In genomic region chr6:89360415-89360999, GRCh38 we compare ENCODE assay signal across 9 cellular contexts. TPM values are rescaled to one million over a fixed set of nuclear protein-coding genes. Genes with fewer than 3 reads are reported as not detected.
DNase-seq lines count a peak whose midpoint lies in the region; ATAC-seq, FAIRE-seq and TF ChIP-seq lines count a peak whose summit lies in the region.
"Had no signal": no experiment of that assay in that cellular context is flagged by ENCODE, and none has a peak within 500 bp of the region (broad histone marks: within the 10 kb centered on the region; RNA-seq: fewer than 3 reads in every experiment).

No MANE protein-coding gene starts in this region.

- H3K36me3 ChIP-seq in GM12878 (ENCODE audit: control insufficient read depth in 2 of 2, insufficient read depth in 2 of 2, low read length in 1 of 2) = no peaks in the 10 kb centered on the region
- no peaks in the 10 kb centered on the region for H3K36me3 ChIP-seq in gastrocnemius medialis
- H3K36me3 ChIP-seq in esophagus muscularis mucosa = no peaks in the 10 kb centered on the region

- peak; percentile 16 for ATAC-seq in GM19468 (IDR thresholded peaks at IDR 0.05; ENCODE audit: extremely low read depth, unreplicated experiment)
- ATAC-seq in HG03457 (IDR thresholded peaks at IDR 0.05; ENCODE audit: unreplicated experiment) = peak; percentile 39
- peak; percentile 77 for ATAC-seq in GM12878
- ATAC-seq in gastrocnemius medialis = no peak

- in situ Hi-C loops in GM12878 (cut with MboI) (no loop called here), gastrocnemius medialis (cut with MboI; ENCODE audit: low sequenced_read_pairs in 4 of 4) (loop anchor here in 3 of 4 donors (10.0 to 25.0 kb wide), 3 partner anchors 244 to 373 kb away; partner anchors contain the start of gene PNRC1 (in 1 of the 3))

- H3K9ac ChIP-seq in GM12878 (ENCODE audit: control insufficient read depth, insufficient read depth, low read length) = peak overlapping the region; percentile 35

- H3K4me1 ChIP-seq in GM12878 (ENCODE audit: control insufficient read depth, insufficient read depth, low read length) (peaks cover 64% of the 10 kb centered on the region), gastrocnemius medialis (peaks cover 0 to 4% of the 10 kb centered on the region in 2 donors), esophagus muscularis mucosa (no peaks in the 10 kb centered on the region)

- no peak for TF ChIP-seq RAD21 in GM12878 (IDR thresholded peaks at IDR 0.05; ENCODE audit: insufficient read depth, low read depth, low read length)

- 30% methylated on average over 2 of the region's 2 CpGs for WGBS in GM12878 (ENCODE audit: insufficient coverage, insufficient replicate concordance, low lambda C conversion rate, missing lambda C conversion rate)
- 96% methylated on average over 2 of the region's 2 CpGs for WGBS in esophagus muscularis mucosa

- TF ChIP-seq EP300 in GM12878 (IDR thresholded peaks at IDR 0.05; ENCODE audit: borderline replicate concordance in 1 of 2, control insufficient read depth in 1 of 2, low read depth in 2 of 2, low read length in 2 of 2) = peak; percentile 26 to 80; a peak in 2 of 4 replicates
- no peak for TF ChIP-seq EP300 in esophagus muscularis mucosa (IDR thresholded peaks at IDR 0.05)

- H4K20me1 ChIP-seq in GM12878 (ENCODE audit: control insufficient read depth, insufficient read depth) = no peaks in the 10 kb centered on the region

- no peak for TF ChIP-seq CTCF in GM12878 (IDR thresholded peaks at IDR 0.05 in 2 of 3, conservative IDR thresholded peaks at IDR 0.05 in 1 of 3; ENCODE audit: control insufficient read depth in 2 of 3, extremely low read depth in 1 of 3, insufficient read depth in 1 of 3, low read depth in 3 of 3, low read length in 3 of 3)
- no peak for TF ChIP-seq CTCF in gastrocnemius medialis (IDR thresholded peaks at IDR 0.05 in 4 of 5, conservative IDR thresholded peaks at IDR 0.05 in 1 of 5)
- TF ChIP-seq CTCF in RWPE1 (conservative IDR thresholded peaks at IDR 0.05; ENCODE audit: low read depth) = no peak
- no peak for TF ChIP-seq CTCF in esophagus muscularis mucosa (IDR thresholded peaks at IDR 0.05)

- POLR2A ChIA-PET in GM12878 (lab: Charles Lee) (interaction anchor here (1.0 to 3.7 kb wide), 6 partner anchors 11 to 280 kb away, joined by 3 to 51 read pairs (median 4); partner anchors contain the start of genes LYRM2 and PNRC1), RWPE1 (lab: Yijun Ruan, JAX; ENCODE audit: low non-redundant PET) (no interaction called here)

- H3K4me2 ChIP-seq in GM12878 (ENCODE audit: control insufficient read depth, insufficient read depth) = peak overlapping the region; percentile 77

- peak; percentile 89 for DNase-seq in EH (ENCODE audit: low read depth)
- no peak for DNase-seq in GM12878 (ENCODE audit: low read depth, low spot score)
- DNase-seq in gastrocnemius medialis = no peak
- DNase-seq in NCI-H345 (lab: John Stamatoyannopoulos, UW) = no peak
- DNase-seq in RWPE1 (ENCODE audit: low spot score) = no peak
- DNase-seq in esophagus muscularis mucosa (ENCODE audit: extremely low spot score) = no peak
- DNase-seq: stimulated activated CD4-positive, alpha-beta T cell treated with anti-CD3 and anti-CD28 coated beads, Interleukin-1b, Interleukin-23, amount 100 ng/mL, for 48 hours had no signal

- BruUV-seq in GM12878 (replicated peaks; lab: Mats Ljungman, UMichigan) = no TSS peak

- CTCF ChIA-PET in GM12878 (lab: Yijun Ruan, JAX) = interaction anchor here (1.0 to 11.4 kb wide), 5 partner anchors 8 to 249 kb away, joined by 3 to 260 read pairs (median 9); partner anchors contain the start of gene UBE2J1
- CTCF ChIA-PET in RWPE1 (lab: Yijun Ruan, JAX) = interaction anchor here (0.7 to 1.6 kb wide), 2 partner anchors 12 to 75 kb away, joined by 3 to 4 read pairs; no protein-coding TSS in a partner anchor

- H2AFZ ChIP-seq in GM12878 (ENCODE audit: control insufficient read depth, low read depth, low read length) = peak overlapping the region; percentile 74

- TF ChIP-seq POLR2A in GM12878 (IDR thresholded peaks at IDR 0.05; ENCODE audit: low read depth, low read length) (no peak), gastrocnemius medialis (IDR thresholded peaks at IDR 0.05) (no peak), esophagus muscularis mucosa (IDR thresholded peaks at IDR 0.05; ENCODE audit: low read depth) (no peak)

- H3K27me3 ChIP-seq in GM12878 (replicated peaks in 1 of 2; ENCODE audit: control insufficient read depth in 2 of 2, insufficient read depth in 2 of 2, low read length in 1 of 2) = no peaks in the 10 kb centered on the region
- no peaks in the 10 kb centered on the region for H3K27me3 ChIP-seq in gastrocnemius medialis
- H3K27me3 ChIP-seq in esophagus muscularis mucosa = no peaks in the 10 kb centered on the region

- H3K4me3 ChIP-seq in GM12878 (peak overlapping the region; percentile 10; the same call in 1 of the 2 replicates), gastrocnemius medialis (no peak overlapping the region), esophagus muscularis mucosa (no peak overlapping the region)

- intact Hi-C loops in GM12878 (cut with micrococcal nuclease; ENCODE audit: unreplicated experiment) = no loop called here
- intact Hi-C loops in gastrocnemius medialis (cut with DNase I; ENCODE audit: low total_unique reads) = no loop called here
- intact Hi-C loops in esophagus muscularis mucosa (cut with DNase I) = no loop called here

- H3K27ac ChIP-seq in GM12878 (ENCODE audit: control insufficient read depth, insufficient read depth) (peak overlapping the region; percentile 90), gastrocnemius medialis (no peak overlapping the region), RWPE1 (no peak overlapping the region), esophagus muscularis mucosa (replicated peaks in 1 of 4) (no peak overlapping the region)

- SMC1A ChIA-PET in GM12878 (lab: Charles Lee; ENCODE audit: uncharacterized antibody, unreplicated experiment) = interaction anchor here (0.8 to 11.9 kb wide), 6 partner anchors 9 to 119 kb away, joined by 3 to 252 read pairs (median 10); partner anchors contain the start of gene UBE2J1

- H3K79me2 ChIP-seq in GM12878 (ENCODE audit: control insufficient read depth, insufficient read depth, low read length) = peaks cover 5% of the 10 kb centered on the region

- RAD21 ChIA-PET in GM12878 (lab: Charles Lee; ENCODE audit: unreplicated experiment) = interaction anchor here (1.1 to 11.8 kb wide), 6 partner anchors 9 to 62 kb away, joined by 3 to 187 read pairs (median 9); partner anchors contain the start of gene UBE2J1

- H3K9me3 ChIP-seq in GM12878 (replicated peaks; ENCODE audit: control insufficient read depth, insufficient read depth, low read length) (peaks cover 2% of the 10 kb centered on the region; the same call in 2 of the 3 replicates), gastrocnemius medialis (no peaks in the 10 kb centered on the region), esophagus muscularis mucosa (no peaks in the 10 kb centered on the region)

- peak; percentile 78 for FAIRE-seq in GM12878 (lab: Jason Lieb, UNC)

RNA-seq across cellular contexts. Expression of gene UBE2J1, which starts 8.0 kb away (rescaled TPM):
- 36.7 and 38.5 TPM in 2 replicates for total RNA-seq in GM12878 (2013; cell fraction: nucleolus; rRNA removed)
- total RNA-seq in GM12878 (2014; rRNA removed) = 90.6 and 96.0 TPM in 2 replicates
- total RNA-seq in GM12878 (2014; rRNA removed; fragmentation: Illumina TruSeq; extraction: Trizol) = 110 and 114 TPM in 2 replicates
- total RNA-seq in GM12878 (2021) = 84.3 and 85.9 TPM in 2 replicates
- 65.5 TPM for polyA plus RNA-seq in GM12878 (2011; ENCODE audit: low read depth)
- polyA plus RNA-seq in GM12878 (2011; rRNA removed) = 89.5 and 129 TPM in 2 replicates
- polyA plus RNA-seq in GM12878 (2011; cell fraction: cytosol; rRNA removed) = 43.6 and 46.9 TPM in 2 replicates
- 22.2 and 24.3 TPM in 2 replicates for polyA plus RNA-seq in GM12878 (2011; cell fraction: nucleus; rRNA removed)
- polyA plus RNA-seq in GM12878 (2012) = 84.3 and 96.2 TPM in 2 replicates
- polyA plus RNA-seq in GM12878 (2014; fragmentation: Illumina TruSeq; extraction: Trizol) = 120 and 151 TPM in 2 replicates
- 10 to 100 TPM; 48.7 to 69.1 TPM for polyA plus RNA-seq in GM12878 (2014; fragmentation: Nextera tagmentation; extraction: Ambion mirVana)
- polyA plus RNA-seq in GM12878 (2014; rRNA removed) = 68.5 and 76.8 TPM in 2 replicates
- polyA plus RNA-seq in GM12878 (2016; fragmentation: Nextera tagmentation; extraction: Ambion mirVana) = 100 to 1,000 TPM; 129 to 131 TPM
- polyA minus RNA-seq in GM12878 (2011; rRNA and poly(A)+ RNA removed) = 59.3 and 75.9 TPM in 2 replicates
- 25.3 and 30.1 TPM in 2 replicates for polyA minus RNA-seq in GM12878 (2011; cell fraction: cytosol; rRNA and poly(A)+ RNA removed)
- polyA minus RNA-seq in GM12878 (2011; cell fraction: nucleus; rRNA and poly(A)+ RNA removed) = 11.0 and 17.1 TPM in 2 replicates
- 10 to 100 TPM; 10.5 to 15.1 (median 14.6) TPM for total RNA-seq in gastrocnemius medialis
- total RNA-seq in esophagus muscularis mucosa = 10 to 100 TPM; 31.0 to 36.6 (median 33.6) TPM

RNA-seq across cellular contexts. Expression of gene GABRR2, which starts 45.4 kb away (rescaled TPM):
- 2.9 and 4.1 TPM in 2 replicates for total RNA-seq in GM12878 (2013; cell fraction: nucleolus; rRNA removed)
- total RNA-seq in GM12878 (2014; rRNA removed) (0.23 and 0.33 TPM in 2 replicates), GM12878 (2014; rRNA removed; fragmentation: Illumina TruSeq; extraction: Trizol) (0.31 and 0.32 TPM in 2 replicates), GM12878 (2021) (0.35 and 0.54 TPM in 2 replicates), gastrocnemius medialis (under 1 TPM in 2 of 4 donors, not detected in 2; 0.24 to 0.71 TPM), esophagus muscularis mucosa (under 1 TPM in 3 of 4 donors, not detected in 1; 0.33 to 0.46 (median 0.45) TPM)
- 0.35 TPM for polyA plus RNA-seq in GM12878 (2011; ENCODE audit: low read depth)
- polyA plus RNA-seq in GM12878 (2011; rRNA removed) (0.27 and 0.34 TPM in 2 replicates), GM12878 (2014; fragmentation: Illumina TruSeq; extraction: Trizol) (0.59 and 0.72 TPM in 2 replicates), GM12878 (2014; fragmentation: Nextera tagmentation; extraction: Ambion mirVana) (not detected), GM12878 (2014; rRNA removed) (0.33 and 0.62 TPM in 2 replicates), GM12878 (2016; fragmentation: Nextera tagmentation; extraction: Ambion mirVana) (under 1 TPM; 0.16 to 0.19 TPM)
- polyA plus RNA-seq in GM12878 (2011; cell fraction: cytosol; rRNA removed) = 0.36 and 0.37 TPM in 2 replicates
- polyA plus RNA-seq in GM12878 (2011; cell fraction: nucleus; rRNA removed) = 4.2 and 4.3 TPM in 2 replicates
- polyA plus RNA-seq in GM12878 (2012) = 0.38 and 0.58 TPM in 2 replicates
- polyA minus RNA-seq in GM12878 (2011; rRNA and poly(A)+ RNA removed) = 0.22 and 0.26 TPM in 2 replicates
- not detected in 2 replicates for polyA minus RNA-seq in GM12878 (2011; cell fraction: cytosol; rRNA and poly(A)+ RNA removed)
- 0.48 and 0.77 TPM in 2 replicates for polyA minus RNA-seq in GM12878 (2011; cell fraction: nucleus; rRNA and poly(A)+ RNA removed)

RNA-seq across cellular contexts. Expression of gene RRAGD, which starts 51.6 kb away (rescaled TPM):
- 8.4 and 8.8 TPM in 2 replicates for total RNA-seq in GM12878 (2013; cell fraction: nucleolus; rRNA removed)
- total RNA-seq in GM12878 (2014; rRNA removed) (8.2 and 8.9 TPM in 2 replicates), GM12878 (2014; rRNA removed; fragmentation: Illumina TruSeq; extraction: Trizol) (12.9 and 13.6 TPM in 2 replicates), GM12878 (2021) (15.6 and 16.5 TPM in 2 replicates), gastrocnemius medialis (100 to 1,000 TPM in 2 of 4 donors, 10 to 100 TPM in 2; 53.6 to 173 (median 106) TPM), esophagus muscularis mucosa (10 to 100 TPM; 18.7 to 31.4 (median 19.9) TPM)
- polyA plus RNA-seq in GM12878 (2011; ENCODE audit: low read depth) = 34.4 TPM
- polyA plus RNA-seq in GM12878 (2011; rRNA removed) (17.4 and 25.5 TPM in 2 replicates), GM12878 (2014; fragmentation: Illumina TruSeq; extraction: Trizol) (9.8 and 15.3 TPM in 2 replicates), GM12878 (2014; fragmentation: Nextera tagmentation; extraction: Ambion mirVana) (1 to 10 TPM; 4.6 to 4.8 TPM), GM12878 (2014; rRNA removed) (6.3 and 8.1 TPM in 2 replicates), GM12878 (2016; fragmentation: Nextera tagmentation; extraction: Ambion mirVana) (1 to 10 TPM; 5.6 to 8.7 TPM)
- 5.4 and 5.8 TPM in 2 replicates for polyA plus RNA-seq in GM12878 (2011; cell fraction: cytosol; rRNA removed)
- polyA plus RNA-seq in GM12878 (2011; cell fraction: nucleus; rRNA removed) = 2.7 and 4.2 TPM in 2 replicates
- 41.1 and 60.7 TPM in 2 replicates for polyA plus RNA-seq in GM12878 (2012)
- 7.4 and 12.2 TPM in 2 replicates for polyA minus RNA-seq in GM12878 (2011; rRNA and poly(A)+ RNA removed)
- polyA minus RNA-seq in GM12878 (2011; cell fraction: cytosol; rRNA and poly(A)+ RNA removed) = 3.2 and 4.7 TPM in 2 replicates
- polyA minus RNA-seq in GM12878 (2011; cell fraction: nucleus; rRNA and poly(A)+ RNA removed) = 1.2 and 1.4 TPM in 2 replicates

Comparison
In these comparisons a context has a peak if more than half of its experiments do, and no peak if none do; other contexts are left out.
1. ATAC-seq: peak in GM19468 (single experiment), HG03457 (single experiment) and GM12878 (single experiment); none in gastrocnemius medialis (0 of 2).